22 cellular contexts compared by ENCODE assay signal in genomic region chr18:76463358-76463757, GRCh38. TPM values are rescaled to one million over a fixed set of nuclear protein-coding genes. Genes with fewer than 3 reads are reported as not detected.
DNase-seq lines count a peak whose midpoint lies in the region; ATAC-seq, FAIRE-seq and TF ChIP-seq lines count a peak whose summit lies in the region.
"Had no signal": no experiment of that assay in that cellular context is flagged by ENCODE, and none has a peak within 500 bp of the region (broad histone marks: within the 10 kb centered on the region; RNA-seq: fewer than 3 reads in every experiment).

No MANE protein-coding gene starts in this region.

- POLR2A ChIA-PET in HepG2 (lab: Yijun Ruan, JAX), result no interaction called here

- no peak overlapping the region for H3K18ac ChIP-seq in neuronal stem cell (ENCODE audit: low read length)

- 98% methylated on average over 11 of the region's 18 CpGs for WGBS in HepG2 (ENCODE audit: low lambda C conversion rate)
- 92% methylated on average over 9 of the region's 18 CpGs for WGBS in right lobe of liver (ENCODE audit: insufficient coverage, low coverage, low lambda C conversion rate, missing lambda C conversion rate)
- no CpG with 5 or more reads among the region's 18 CpGs for WGBS in neuronal stem cell (ENCODE audit: extremely low coverage in 2 of 2, insufficient read length in 2 of 2, insufficient replicate concordance in 1 of 2), 2 donors
- 91 to 97% methylated on average over 14 to 18 of the region's 18 CpGs for WGBS in upper lobe of left lung, 2 donors

- H4K91ac ChIP-seq in neuronal stem cell (ENCODE audit: low read depth, low read length, poor library complexity), result no peak overlapping the region

- H3K27ac ChIP-seq in HepG2 (ENCODE audit: extremely low read length, insufficient read depth, low read length) (no peak overlapping the region), right lobe of liver (no peak overlapping the region), neuronal stem cell (replicated peaks; ENCODE audit: low read length) (no peak overlapping the region), upper lobe of left lung (no peak overlapping the region)
- H3K27ac ChIP-seq: A549, BLaER1, Peyer's patch had no signal

- no peak overlapping the region for H2BK12ac ChIP-seq in neuronal stem cell (ENCODE audit: low read length)

- ATAC-seq in HepG2, result no peak
- ATAC-seq in right lobe of liver, result no peak
- no peak for ATAC-seq in upper lobe of left lung (ENCODE audit: low FRiP score in 2 of 2)
- no peak for ATAC-seq in stimulated activated memory B cell treated with anti-CD40 and anti-IgM and Interleukin-4, amounts not matched to agents 10 μg/mL and 1 μg/mL and 100 μg/mL, for 72 hours
- ATAC-seq: A549, GM12878 had no signal

- peaks cover 89% of the 10 kb centered on the region for H4K20me1 ChIP-seq in HepG2 (ENCODE audit: insufficient read depth, low read length)

- no peak overlapping the region for H3K4me2 ChIP-seq in HepG2 (ENCODE audit: low read depth, low read length)
- no peak overlapping the region for H3K4me2 ChIP-seq in neuronal stem cell (ENCODE audit: insufficient read depth, low read length, poor library complexity, severe bottlenecking)
- H3K4me2 ChIP-seq: A549, BLaER1 had no signal

- H4K8ac ChIP-seq in neuronal stem cell (ENCODE audit: low read depth, low read length), result no peak overlapping the region

- H3K27me3 Mint-ChIP-seq in glutamatergic neuron (ENCODE audit: unreplicated experiment), result peaks cover 23% of the 10 kb centered on the region
- no peaks in the 10 kb centered on the region for H3K27me3 Mint-ChIP-seq in stimulated activated memory B cell treated with anti-CD40 and anti-IgM and Interleukin-4, amounts not matched to agents 10 μg/mL and 1 μg/mL and 100 μg/mL, for 72 hours

- H3K23ac ChIP-seq in neuronal stem cell (ENCODE audit: low read depth, low read length, poor library complexity), result no peak overlapping the region

- H3K79me2 ChIP-seq in HepG2 (ENCODE audit: insufficient read depth, low read length), result peaks cover 92% of the 10 kb centered on the region

- H3K9me3 ChIP-seq in HepG2 (ENCODE audit: low read length), result no peaks in the 10 kb centered on the region
- no peaks in the 10 kb centered on the region for H3K9me3 ChIP-seq in right lobe of liver
- no peaks in the 10 kb centered on the region for H3K9me3 ChIP-seq in neuronal stem cell (replicated peaks in 1 of 2; ENCODE audit: control insufficient read depth in 2 of 2, insufficient read depth in 1 of 2, low read depth in 1 of 2, low read length in 2 of 2)
- no peaks in the 10 kb centered on the region for H3K9me3 ChIP-seq in upper lobe of left lung
- H3K9me3 ChIP-seq: A549, BLaER1, MG63, Peyer's patch had no signal

- TF ChIP-seq RAD21 in HepG2 (CRISPR knock-in tag; IDR thresholded peaks at IDR 0.05), result no peak

- peaks cover 7% of the 10 kb centered on the region for H3K9me3 Mint-ChIP-seq in glutamatergic neuron (ENCODE audit: unreplicated experiment)
- H3K9me3 Mint-ChIP-seq in stimulated activated memory B cell treated with anti-CD40 and anti-IgM and Interleukin-4, amounts not matched to agents 10 μg/mL and 1 μg/mL and 100 μg/mL, for 72 hours, result no peaks in the 10 kb centered on the region
- H3K9me3 Mint-ChIP-seq: CD8-positive, alpha-beta memory T cell had no signal

- peaks cover 32% of the 10 kb centered on the region for H3K79me1 ChIP-seq in neuronal stem cell (ENCODE audit: low read depth, low read length)

- in situ Hi-C loops in HepG2 (cut with HindIII; ENCODE audit: extremely low pct_ligation_motif_present, low pct_unique_long_range_greater_than_20kb), result no loop called here

- peaks cover 62% of the 10 kb centered on the region for H3K4me1 Mint-ChIP-seq in glutamatergic neuron (ENCODE audit: low read depth, unreplicated experiment)
- H3K4me1 Mint-ChIP-seq in stimulated activated memory B cell treated with anti-CD40 and anti-IgM and Interleukin-4, amounts not matched to agents 10 μg/mL and 1 μg/mL and 100 μg/mL, for 72 hours, result peaks cover 15% of the 10 kb centered on the region

- TF ChIP-seq POLR2A in HepG2 (IDR thresholded peaks at IDR 0.05; ENCODE audit: insufficient read depth in 1 of 2, low read depth in 2 of 2, low read length in 2 of 2) (no peak), right lobe of liver (IDR thresholded peaks at IDR 0.05) (no peak), upper lobe of left lung (IDR thresholded peaks at IDR 0.05) (no peak)

- H3K14ac ChIP-seq in neuronal stem cell (ENCODE audit: low read length), result no peak overlapping the region

- H3K4me1 ChIP-seq in HepG2 (ENCODE audit: insufficient read depth, low read length) (no peaks in the 10 kb centered on the region), right lobe of liver (no peaks in the 10 kb centered on the region), neuronal stem cell (ENCODE audit: control insufficient read depth in 2 of 2, insufficient read depth in 1 of 2, low read depth in 1 of 2, low read length in 2 of 2) (peaks cover 0 to 4% of the 10 kb centered on the region in 2 donors), upper lobe of left lung (peaks cover 14 to 42% (median 15%) of the 10 kb centered on the region in 4 donors)

- H3K36me3 Mint-ChIP-seq in glutamatergic neuron (ENCODE audit: unreplicated experiment), result peaks cover 5% of the 10 kb centered on the region
- H3K36me3 Mint-ChIP-seq in stimulated activated memory B cell treated with anti-CD40 and anti-IgM and Interleukin-4, amounts not matched to agents 10 μg/mL and 1 μg/mL and 100 μg/mL, for 72 hours, result peaks cover 19% of the 10 kb centered on the region

- H3K9ac ChIP-seq in HepG2 (ENCODE audit: insufficient read depth, low read depth, low read length) (no peak overlapping the region), neuronal stem cell (ENCODE audit: low read depth, low read length, poor library complexity) (peak overlapping the region; percentile 15)
- H3K9ac ChIP-seq: BLaER1 had no signal

- no peak overlapping the region for H2AFZ ChIP-seq in HepG2 (ENCODE audit: low read length)
- H2AFZ ChIP-seq in neuronal stem cell (ENCODE audit: low read length), result no peak overlapping the region

- H3K36me3 ChIP-seq in HepG2 (replicated peaks in 1 of 2; ENCODE audit: control insufficient read depth in 1 of 2, insufficient read depth in 2 of 2, low read length in 2 of 2) (peaks cover 4 to 47% of the 10 kb centered on the region in 2 experiments; a peak in 4 of 5 replicates), right lobe of liver (no peaks in the 10 kb centered on the region), neuronal stem cell (replicated peaks in 1 of 2; ENCODE audit: control insufficient read depth in 2 of 2, insufficient read depth in 2 of 2, low read length in 2 of 2) (peaks cover 7 to 91% of the 10 kb centered on the region in 2 donors), upper lobe of left lung (peaks cover 0 to 12% (median 3%) of the 10 kb centered on the region in 4 donors)
- H3K36me3 ChIP-seq: MG63 had no signal

- H2AK5ac ChIP-seq in neuronal stem cell (ENCODE audit: low read depth, low read length), result no peak overlapping the region

- H3K4me3 Mint-ChIP-seq in glutamatergic neuron (ENCODE audit: unreplicated experiment), result peak overlapping the region; percentile 30
- no peak overlapping the region for H3K4me3 Mint-ChIP-seq in stimulated activated memory B cell treated with anti-CD40 and anti-IgM and Interleukin-4, amounts not matched to agents 10 μg/mL and 1 μg/mL and 100 μg/mL, for 72 hours
- H3K4me3 Mint-ChIP-seq: CD8-positive, alpha-beta memory T cell had no signal

- DNase-seq in HepG2 (ENCODE audit: low spot score), result no peak
- DNase-seq in right lobe of liver, result no peak
- no peak for DNase-seq in glutamatergic neuron
- no peak for DNase-seq in neuronal stem cell (ENCODE audit: low spot score)
- DNase-seq in upper lobe of left lung, result no peak
- DNase-seq in NCI-H446 treated with DMSO at 0.1 percent for 48 hours (lab: John Stamatoyannopoulos, UW), result no peak
- DNase-seq: CD8-positive, alpha-beta memory T cell; DMS53; EL; GOT3; Kasumi-1; MG63; NCI-H1048; NCI-H1436 treated with DMSO at 0.1 percent for 48 hours; NCI-H2029 treated with DMSO at 0.1 percent for 48 hours; NCI-H2171 treated with DMSO at 0.1 percent for 48 hours; NK-92 treated with Interleukin-12 subunit alpha and Interleukin-12 subunit beta, amount 100 ng/mL, for 24 hours had no signal

- TF ChIP-seq EP300 in HepG2 (IDR thresholded peaks at IDR 0.05; ENCODE audit: low read depth in 2 of 2, low read length in 2 of 2) (no peak), HepG2 (CRISPR knock-in tag; IDR thresholded peaks at IDR 0.05; ENCODE audit: borderline replicate concordance) (no peak), upper lobe of left lung (IDR thresholded peaks at IDR 0.05) (no peak)

- no peak overlapping the region for H2BK15ac ChIP-seq in neuronal stem cell (ENCODE audit: low read length)

- H3K27me3 ChIP-seq in HepG2 (ENCODE audit: control insufficient read depth in 1 of 2, insufficient read depth in 2 of 2, low read length in 2 of 2), result no peaks in the 10 kb centered on the region
- H3K27me3 ChIP-seq in right lobe of liver, result no peaks in the 10 kb centered on the region
- no peaks in the 10 kb centered on the region for H3K27me3 ChIP-seq in neuronal stem cell (ENCODE audit: control insufficient read depth in 3 of 3, insufficient read depth in 3 of 3, low read depth in 1 of 3, low read length in 3 of 3)
- H3K27me3 ChIP-seq in upper lobe of left lung, result no peaks in the 10 kb centered on the region
- H3K27me3 ChIP-seq: BLaER1, MG63, Peyer's patch had no signal

- TF ChIP-seq CTCF in HepG2 (CRISPR knock-in tag; IDR thresholded peaks at IDR 0.05) (no peak), right lobe of liver (IDR thresholded peaks at IDR 0.05) (no peak), glutamatergic neuron (IDR thresholded peaks at IDR 0.05; ENCODE audit: partially characterized antibody, unreplicated experiment) (no peak), upper lobe of left lung (IDR thresholded peaks at IDR 0.05) (no peak)

- intact Hi-C loops in HepG2 (cut with micrococcal nuclease; ENCODE audit: unreplicated experiment), result no loop called here
- intact Hi-C loops in right lobe of liver (cut with DNase I), result no loop called here

- H2BK120ac ChIP-seq in neuronal stem cell (ENCODE audit: low read depth, low read length), result no peak overlapping the region

- peak overlapping the region; percentile 68 for H3K27ac Mint-ChIP-seq in glutamatergic neuron (ENCODE audit: unreplicated experiment)
- H3K27ac Mint-ChIP-seq in stimulated activated memory B cell treated with anti-CD40 and anti-IgM and Interleukin-4, amounts not matched to agents 10 μg/mL and 1 μg/mL and 100 μg/mL, for 72 hours, result no peak overlapping the region

- CTCF ChIA-PET in HepG2 (lab: Yijun Ruan, JAX; ENCODE audit: low intra/inter-chr PET ratio, low total read pairs), result no interaction called here

- H3K4ac ChIP-seq in neuronal stem cell (ENCODE audit: low read length), result no peak overlapping the region

- no peak overlapping the region for H2BK5ac ChIP-seq in neuronal stem cell (ENCODE audit: low read length)

- FAIRE-seq in HepG2 (lab: Jason Lieb, UNC), result no peak
- FAIRE-seq: A549, GM12878 had no signal

- BruUV-seq in HepG2 (replicated peaks; lab: Mats Ljungman, UMichigan), result no TSS peak

- H3K4me3 ChIP-seq in HepG2 (replicated peaks in 1 of 3; ENCODE audit: insufficient read depth in 1 of 3, low read depth in 2 of 3, low read length in 3 of 3) (no peak overlapping the region), right lobe of liver (no peak overlapping the region), neuronal stem cell (ENCODE audit: low read length in 2 of 2) (no peak overlapping the region), upper lobe of left lung (no peak overlapping the region)
- H3K4me3 ChIP-seq: A549, BLaER1, GM12878, MG63, Peyer's patch had no signal

RNA-seq across cellular contexts. Expression of gene ZNF516, which starts 31.7 kb away (rescaled TPM):
- total RNA-seq in HepG2 (2016; rRNA removed; fragmentation: Illumina TruSeq; extraction: Trizol) (13.7 and 18.7 TPM in 2 replicates), right lobe of liver (10 to 100 TPM; 10.2 to 16.0 (median 13.7) TPM), glutamatergic neuron (ENCODE audit: unreplicated experiment) (192 TPM), upper lobe of left lung (10 to 100 TPM; 21.9 to 44.3 (median 36.5) TPM)
- 8.6 and 8.9 TPM in 2 replicates for total RNA-seq in HepG2 (2016; cell fraction: cytosol; rRNA removed; fragmentation: Illumina TruSeq; extraction: Trizol; ENCODE audit: low read depth)
- total RNA-seq in HepG2 (2016; cell fraction: insoluble cytoplasmic fraction; rRNA removed; fragmentation: Illumina TruSeq; extraction: Trizol), result 12.1 and 14.0 TPM in 2 replicates
- 13.3 and 14.6 TPM in 2 replicates for total RNA-seq in HepG2 (2016; cell fraction: membrane; rRNA removed; fragmentation: Illumina TruSeq; extraction: Trizol)
- 22.7 and 24.6 TPM in 2 replicates for total RNA-seq in HepG2 (2016; cell fraction: nucleus; rRNA removed; fragmentation: Illumina TruSeq; extraction: Trizol)
- 15.9 and 16.6 TPM in 2 replicates for polyA plus RNA-seq in HepG2 (2011; rRNA removed)
- 7.7 and 8.0 TPM in 2 replicates for polyA plus RNA-seq in HepG2 (2011; cell fraction: cytosol; rRNA removed)
- polyA plus RNA-seq in HepG2 (2011; cell fraction: nucleus; rRNA removed), result 47.5 and 64.5 TPM in 2 replicates
- 17.9 and 19.5 TPM in 2 replicates for polyA plus RNA-seq in HepG2 (2012)
- polyA plus RNA-seq in HepG2 (2016; cell fraction: cytosol; fragmentation: Illumina TruSeq; extraction: Trizol; ENCODE audit: low read depth), result 0.54 and 1.1 TPM in 2 replicates
- polyA plus RNA-seq in HepG2 (2016; cell fraction: insoluble cytoplasmic fraction; fragmentation: Illumina TruSeq; extraction: Trizol; ENCODE audit: low read depth), result 10.2 and 12.1 TPM in 2 replicates
- polyA plus RNA-seq in HepG2 (2016; cell fraction: membrane; fragmentation: Illumina TruSeq; extraction: Trizol; ENCODE audit: low read depth), result 2.0 and 2.4 TPM in 2 replicates
- polyA plus RNA-seq in HepG2 (2016; cell fraction: nucleus; fragmentation: Illumina TruSeq; extraction: Trizol; ENCODE audit: insufficient read depth, low read depth), result 27.0 and 28.2 TPM in 2 replicates
- 0.23 and 36.8 TPM in 2 replicates for polyA minus RNA-seq in HepG2 (2011; rRNA and poly(A)+ RNA removed; ENCODE audit: low replicate concordance)
- polyA minus RNA-seq in HepG2 (2011; cell fraction: cytosol; rRNA and poly(A)+ RNA removed), result 18.4 and 18.5 TPM in 2 replicates
- 61.5 and 68.2 TPM in 2 replicates for polyA minus RNA-seq in HepG2 (2011; cell fraction: nucleus; rRNA and poly(A)+ RNA removed)
- 40.4 TPM for polyA plus RNA-seq in neuronal stem cell (2013, experiment 1 of 2)
- 42.5 TPM for polyA plus RNA-seq in neuronal stem cell (2013, experiment 2 of 2)
